Comparison of ENCODE assay signal across 28 cellular contexts in genomic region chr6:125729983-125730382, GRCh38. TPM values are rescaled to one million over a fixed set of nuclear protein-coding genes. Genes with fewer than 3 reads are reported as not detected.
A peak's percentile ranks its signal among the peaks of the same experiment; 100 is the strongest.
DNase-seq lines count a peak whose midpoint lies in the region; FAIRE-seq and TF ChIP-seq lines count a peak whose summit lies in the region.
"Had no signal": no experiment of that assay in that cellular context is flagged by ENCODE, and none has a peak within 500 bp of the region (broad histone marks: within the 10 kb centered on the region; RNA-seq: fewer than 3 reads in every experiment).

No MANE protein-coding gene starts in this region.

- no peaks in the 10 kb centered on the region for H3K23me2 ChIP-seq in H1 (ENCODE audit: low read depth, low read length)

- H3K79me2 ChIP-seq in DOHH2 (ENCODE audit: control insufficient read depth, low read length) (no peaks in the 10 kb centered on the region), H1 (ENCODE audit: control insufficient read depth in 1 of 2, insufficient read depth in 2 of 2, low read length in 2 of 2) (no peaks in the 10 kb centered on the region)

- H3K18ac ChIP-seq in H1 (ENCODE audit: extremely low read depth, low read length), result no peak overlapping the region

- H3K36me3 ChIP-seq in DOHH2 (ENCODE audit: control insufficient read depth, low read length) (no peaks in the 10 kb centered on the region), H1 (ENCODE audit: control insufficient read depth in 2 of 4, insufficient read depth in 4 of 4, low read length in 3 of 4) (no peaks in the 10 kb centered on the region)
- H3K36me3 ChIP-seq: BLaER1 treated with 17β-estradiol and CSF1 and Interleukin-3, amounts not matched to agents 10 nM and 100 nM had no signal

- H3K27ac ChIP-seq in DOHH2 (ENCODE audit: low read depth, low read length) (no peak overlapping the region), H1 (ENCODE audit: low read depth, low read length) (no peak overlapping the region)
- H3K27ac ChIP-seq: 22Rv1; A549; BLaER1 treated with 17β-estradiol and CSF1 and Interleukin-3, amounts not matched to agents 10 nM and 100 nM had no signal

- no peak for TF ChIP-seq RAD21 in H1 (IDR thresholded peaks at IDR 0.05 in 1 of 2, conservative IDR thresholded peaks at IDR 0.05 in 1 of 2; ENCODE audit: low read depth in 2 of 2, low read length in 2 of 2)

- no peak overlapping the region for H3K14ac ChIP-seq in H1 (ENCODE audit: insufficient read length)

- no peak overlapping the region for H3K56ac ChIP-seq in H1 (replicated peaks; ENCODE audit: insufficient read length, low read depth, low read length)

- H2BK12ac ChIP-seq in H1 (ENCODE audit: low read depth, low read length), result no peak overlapping the region

- no peak overlapping the region for H3K4ac ChIP-seq in H1 (replicated peaks; ENCODE audit: insufficient read length, low read depth, low read length)

- POLR2A ChIA-PET in H1 (lab: Charles Lee; ENCODE audit: partially characterized antibody), result interaction anchor here (0.7 to 2.5 kb wide), 3 partner anchors 12 to 38 kb away, joined by 3 to 7 read pairs (median 3); no protein-coding TSS in a partner anchor

- no peak for FAIRE-seq in H1 (lab: Jason Lieb, UNC)
- FAIRE-seq: A549, G401.6, GM12891 had no signal

- no peak overlapping the region for H2BK20ac ChIP-seq in H1 (ENCODE audit: low read length)

- DNase-seq in NCI-H2029 treated with DMSO at 0.1 percent for 48 hours (lab: John Stamatoyannopoulos, UW) (peak; percentile 32), NCI-H2029 (lab: John Stamatoyannopoulos, UW) (no peak), NCI-H69 (lab: John Stamatoyannopoulos, UW) (peak; percentile 32), H1 (ENCODE audit: low read depth in 1 of 2, low spot score in 2 of 2) (no peak), mucosa of gallbladder (ENCODE audit: low spot score) (no peak), germinal center (ENCODE audit: low spot score) (no peak), C1 segment of cervical spinal cord (lab: John Stamatoyannopoulos, UW) (no peak)
- DNase-seq: AML-193; CD4-positive, alpha-beta memory T cell; CD4-positive, CD25-positive, alpha-beta regulatory T cell; CD8-positive, alpha-beta memory T cell; COR-L47; DMS 273 treated with DMSO at 0.1 percent for 48 hours; DMS153; DMS53; DMS79; DND-41; GF-D8 had no signal

- H4K5ac ChIP-seq in H1 (ENCODE audit: insufficient read length, low read depth, low read length), result no peak overlapping the region

- H3K9me3 ChIP-seq in DOHH2 (ENCODE audit: control insufficient read depth, insufficient read depth, low read length) (no peaks in the 10 kb centered on the region), H1 (ENCODE audit: insufficient read depth in 2 of 2, low read depth in 1 of 2, low read length in 1 of 2) (no peaks in the 10 kb centered on the region)
- H3K9me3 ChIP-seq: A549; BLaER1 treated with 17β-estradiol and CSF1 and Interleukin-3, amounts not matched to agents 10 nM and 100 nM had no signal

- no peak overlapping the region for H4K91ac ChIP-seq in H1 (replicated peaks; ENCODE audit: insufficient read length, low read length)

- no peaks in the 10 kb centered on the region for H3K79me1 ChIP-seq in H1 (ENCODE audit: low read depth, low read length)

- CTCF ChIA-PET in H1 (lab: Charles Lee; ENCODE audit: partially characterized antibody), result interaction anchor here (0.6 to 1.6 kb wide), 6 partner anchors 8 to 495 kb away, joined by 3 to 6 read pairs (median 4); no protein-coding TSS in a partner anchor

- no peak overlapping the region for H3K9ac ChIP-seq in H1 (replicated peaks in 1 of 4; ENCODE audit: extremely low read depth in 1 of 4, low read depth in 3 of 4, low read length in 3 of 4)
- H3K9ac ChIP-seq: BLaER1 treated with 17β-estradiol and CSF1 and Interleukin-3, amounts not matched to agents 10 nM and 100 nM had no signal

- no peaks in the 10 kb centered on the region for H3F3A ChIP-seq in DOHH2 (ENCODE audit: control insufficient read depth, insufficient read depth)

- 81% methylated on average over 2 of the region's 2 CpGs; no CpG with 5 or more reads in 1 of the 2 experiments for WGBS in H1 (ENCODE audit: extremely low coverage in 1 of 2, insufficient coverage in 1 of 2, insufficient read length in 1 of 2, insufficient replicate concordance in 2 of 2, low coverage in 1 of 2, low lambda C conversion rate in 2 of 2, missing lambda C conversion rate in 1 of 2), 2 experiments

- no peak overlapping the region for H2BK120ac ChIP-seq in H1 (replicated peaks; ENCODE audit: low read depth, low read length)

- H4K20me1 ChIP-seq in DOHH2 (ENCODE audit: control insufficient read depth, insufficient read depth, low read depth, low read length), result no peaks in the 10 kb centered on the region
- H4K20me1 ChIP-seq in H1 (replicated peaks in 1 of 2; ENCODE audit: control insufficient read depth in 1 of 2, insufficient read depth in 2 of 2, low read length in 2 of 2), result no peaks in the 10 kb centered on the region
- H4K20me1 ChIP-seq: BLaER1 treated with 17β-estradiol and CSF1 and Interleukin-3, amounts not matched to agents 10 nM and 100 nM had no signal

- H2AK5ac ChIP-seq in H1 (ENCODE audit: low read depth, low read length), result no peak overlapping the region

- TF ChIP-seq POLR2A in H1 (IDR thresholded peaks at IDR 0.05; ENCODE audit: control extremely low read depth in 1 of 2, low read depth in 2 of 2, low read length in 2 of 2), result no peak

- H2BK15ac ChIP-seq in H1 (ENCODE audit: low read length), result no peak overlapping the region

- H2BK5ac ChIP-seq in H1 (ENCODE audit: low read depth, low read length), result no peak overlapping the region

- H4K8ac ChIP-seq in H1 (ENCODE audit: extremely low read depth, insufficient read depth, low read length), result no peak overlapping the region

- no peak for TF ChIP-seq CTCF in DOHH2 (IDR thresholded peaks at IDR 0.05; ENCODE audit: low read depth, low read length, poor library complexity, severe bottlenecking)
- TF ChIP-seq CTCF in H1 (IDR thresholded peaks at IDR 0.05; ENCODE audit: control extremely low read depth in 1 of 3, insufficient read depth in 1 of 3, low read depth in 1 of 3, low read length in 3 of 3), result no peak

- H3K9me2 ChIP-seq in DOHH2 (replicated peaks; ENCODE audit: control insufficient read depth, low read length), result no peaks in the 10 kb centered on the region

- H3K27me3 ChIP-seq in DOHH2 (ENCODE audit: control insufficient read depth, low read length) (peaks cover 2% of the 10 kb centered on the region; the same call in 1 of the 2 replicates), H1 (replicated peaks in 1 of 4; ENCODE audit: control insufficient read depth in 3 of 4, extremely low read depth in 1 of 4, insufficient read depth in 3 of 4, low read length in 3 of 4) (no peaks in the 10 kb centered on the region)
- H3K27me3 ChIP-seq: BLaER1 treated with 17β-estradiol and CSF1 and Interleukin-3, amounts not matched to agents 10 nM and 100 nM had no signal

- no peak overlapping the region for H3K23ac ChIP-seq in H1 (ENCODE audit: insufficient read length)

- H3K4me1 ChIP-seq in DOHH2 (ENCODE audit: control insufficient read depth, low read length) (peaks cover 9% of the 10 kb centered on the region), H1 (replicated peaks in 1 of 4; ENCODE audit: control insufficient read depth in 3 of 4, insufficient read depth in 4 of 4, low read length in 3 of 4) (peaks cover 0 to 10% (median 2%) of the 10 kb centered on the region in 4 experiments; a peak in 2 of 7 replicates)
- H3K4me1 ChIP-seq: A549 had no signal

- no peak overlapping the region for H3K4me3 ChIP-seq in DOHH2 (ENCODE audit: low read length)
- no peak overlapping the region for H3K4me3 ChIP-seq in H1 (ENCODE audit: extremely low read depth in 1 of 4, insufficient read depth in 2 of 4, low read depth in 3 of 4, low read length in 4 of 4)
- H3K4me3 ChIP-seq: A549; BLaER1 treated with 17β-estradiol and CSF1 and Interleukin-3, amounts not matched to agents 10 nM and 100 nM had no signal

- 0 out of 2 replicates have a peak overlapping the region, but pooled peaks have one; percentile 1 for H2AFZ ChIP-seq in H1 (ENCODE audit: low read length)

- H3K4me2 ChIP-seq in DOHH2 (ENCODE audit: low read length) (0 out of 2 replicates have a peak overlapping the region, but pooled peaks have one; percentile 4), H1 (ENCODE audit: insufficient read depth in 1 of 2, low read depth in 2 of 2, low read length in 2 of 2) (no peak overlapping the region)
- H3K4me2 ChIP-seq: A549; BLaER1 treated with 17β-estradiol and CSF1 and Interleukin-3, amounts not matched to agents 10 nM and 100 nM had no signal

- no peak for TF ChIP-seq EP300 in H1 (IDR thresholded peaks at IDR 0.05; ENCODE audit: borderline replicate concordance in 1 of 2, low read depth in 2 of 2, low read length in 2 of 2)

TF ChIP-seq in H1, 55 proteins besides CTCF, POLR2A, EP300 and RAD21 (continues in another document):
- TF ChIP-seq BCL11A (IDR thresholded peaks at IDR 0.05; ENCODE audit: low read depth in 2 of 2, low read length in 2 of 2), result no peak

RNA-seq across cellular contexts. Expression of gene HEY2, which starts 19.4 kb away (rescaled TPM):
- 16.2 and 17.7 TPM in 2 replicates for total RNA-seq in H1 (2021; fragmentation: NEBNext Ultra II Directional; extraction: Animal tissue kit (Norgen Biotek cat#: 25700))
- polyA plus RNA-seq in H1 (2011; rRNA removed), result 9.1 and 12.6 TPM in 2 replicates
- 7.7 TPM for polyA plus RNA-seq in H1 (2011; cell fraction: cytosol; rRNA removed)
- 8.0 TPM for polyA plus RNA-seq in H1 (2011; cell fraction: nucleus; rRNA removed)
- 6.4 to 8.2 TPM (median 7.2 TPM) in 4 replicates for polyA plus RNA-seq in H1 (2012, experiment 1 of 2)
- polyA plus RNA-seq in H1 (2012, experiment 2 of 2), result 6.0 TPM
- polyA plus RNA-seq in H1 (2013, experiment 1 of 2), result 10.8 TPM
- 11.3 TPM for polyA plus RNA-seq in H1 (2013, experiment 2 of 2)
- 4.2 TPM in 2 replicates for polyA minus RNA-seq in H1 (2011; rRNA and poly(A)+ RNA removed)
- 7.3 TPM for polyA minus RNA-seq in H1 (2011; cell fraction: cytosol; rRNA and poly(A)+ RNA removed)
- polyA minus RNA-seq in H1 (2011; cell fraction: nucleus; rRNA and poly(A)+ RNA removed), result 6.2 TPM
- 2.4 TPM for total RNA-seq in mucosa of gallbladder
- total RNA-seq: A172; B cell; CD4-positive, CD25-positive, alpha-beta regulatory T cell had no signal
- polyA plus RNA-seq: BJ, CD14-positive monocyte had no signal

Comparison
In these comparisons a context has a peak if more than half of its experiments do, and no peak if none do; other contexts are left out.
1. DNase-seq: peak in NCI-H2029 treated with DMSO at 0.1 percent for 48 hours (single experiment) and NCI-H69 (single experiment); none in NCI-H2029 (single experiment), H1 (0 of 2), mucosa of gallbladder (single experiment), germinal center (single experiment) and C1 segment of cervical spinal cord (0 of 14).